ENCODE assay signal across 20 cellular contexts in genomic region chr6:3072798-3073197, GRCh38.
"Had no signal": no experiment of that assay in that cellular context is flagged by ENCODE, and none has a peak within 500 bp of the region (broad histone marks: within the 10 kb centered on the region; RNA-seq: fewer than 3 reads in every experiment).

No MANE protein-coding gene starts in this region.

- H3K27me3 ChIP-seq: breast epithelium, gastrocnemius medialis, transverse colon, uterus had no signal

- H3K27ac Mint-ChIP-seq: activated naive CD4-positive, alpha-beta T cell treated with anti-CD3 and anti-CD28 coated beads, Interleukin-2, amount 10 ng/mL, durations not matched to agents 7 days and 5 days; activated T-helper 2 cell treated with anti-CD3 and anti-CD28 coated beads, Interferon-gamma antibody, Interleukin-2, Interleukin-4, amounts not matched to agents 10 μg/mL and 5 μg/mL and 100 μg/mL, durations not matched to agents 14 hours and 24 hours and 36 hours; nephron progenitor cell; T-cell; T-helper 2 cell treated with Interferon-gamma antibody and Interleukin-4, amounts not matched to agents 5 μg/mL and 100 μg/mL, for 36 hours had no signal

- H3K27ac ChIP-seq: breast epithelium, gastrocnemius medialis, parathyroid adenoma, skin epidermis, transverse colon, uterus had no signal

- H3K36me3 ChIP-seq: breast epithelium, uterus had no signal

- H3K4me1 ChIP-seq: breast epithelium had no signal

- H3K4me3 Mint-ChIP-seq: activated naive CD4-positive, alpha-beta T cell treated with anti-CD3 and anti-CD28 coated beads, Interleukin-2, amount 10 ng/mL, durations not matched to agents 7 days and 5 days; central memory CD8-positive, alpha-beta T cell; effector memory CD8-positive, alpha-beta T cell; nephron progenitor cell; T-cell; T-helper 2 cell treated with Interferon-gamma antibody and Interleukin-4, amounts not matched to agents 5 μg/mL and 100 μg/mL, for 36 hours had no signal

- H3K27me3 Mint-ChIP-seq: activated naive CD4-positive, alpha-beta T cell treated with anti-CD3 and anti-CD28 coated beads, Interleukin-2, amount 10 ng/mL, durations not matched to agents 7 days and 5 days; central memory CD8-positive, alpha-beta T cell; effector memory CD8-positive, alpha-beta T cell; T-cell had no signal

- H3K9me3 ChIP-seq: breast epithelium, gastrocnemius medialis, transverse colon, uterus had no signal

- ATAC-seq: effector memory CD8-positive, alpha-beta T cell; esophagus mucosa; gastrocnemius medialis; left ventricle myocardium superior; right cardiac atrium; T-cell had no signal

- DNase-seq: activated CD4-positive, alpha-beta T cell treated with anti-CD3 and anti-CD28 coated beads, Interleukin-2, amount 50 U/mL, for 48 hours; activated naive CD4-positive, alpha-beta T cell treated with anti-CD3 and anti-CD28 coated beads, Interleukin-2, amount 10 ng/mL, durations not matched to agents 7 days and 5 days; effector memory CD8-positive, alpha-beta T cell; gastrocnemius medialis; hypothalamus; left ventricle myocardium superior; mammary epithelial cell; nephron progenitor cell; stimulated activated CD4-positive, alpha-beta T cell treated with anti-CD3 and anti-CD28 coated beads, Interleukin-1b, Interleukin-23, amount 100 ng/mL, for 48 hours; T-cell; transverse colon; uterus had no signal

- H3K9ac ChIP-seq: parathyroid adenoma had no signal

- H2AFZ ChIP-seq: parathyroid adenoma had no signal

- H3K4me3 ChIP-seq: breast epithelium, gastrocnemius medialis, skin epidermis, transverse colon, uterus had no signal

- H3K9me3 Mint-ChIP-seq: activated naive CD4-positive, alpha-beta T cell treated with anti-CD3 and anti-CD28 coated beads, Interleukin-2, amount 10 ng/mL, durations not matched to agents 7 days and 5 days; activated T-helper 2 cell treated with anti-CD3 and anti-CD28 coated beads, Interferon-gamma antibody, Interleukin-2, Interleukin-4, amounts not matched to agents 10 μg/mL and 5 μg/mL and 100 μg/mL, durations not matched to agents 14 hours and 24 hours and 36 hours; central memory CD8-positive, alpha-beta T cell; effector memory CD8-positive, alpha-beta T cell; T-cell; T-helper 2 cell treated with Interferon-gamma antibody and Interleukin-4, amounts not matched to agents 5 μg/mL and 100 μg/mL, for 36 hours had no signal
